ENCODE assay signal across 9 cellular contexts in the genomic region with DNA sequence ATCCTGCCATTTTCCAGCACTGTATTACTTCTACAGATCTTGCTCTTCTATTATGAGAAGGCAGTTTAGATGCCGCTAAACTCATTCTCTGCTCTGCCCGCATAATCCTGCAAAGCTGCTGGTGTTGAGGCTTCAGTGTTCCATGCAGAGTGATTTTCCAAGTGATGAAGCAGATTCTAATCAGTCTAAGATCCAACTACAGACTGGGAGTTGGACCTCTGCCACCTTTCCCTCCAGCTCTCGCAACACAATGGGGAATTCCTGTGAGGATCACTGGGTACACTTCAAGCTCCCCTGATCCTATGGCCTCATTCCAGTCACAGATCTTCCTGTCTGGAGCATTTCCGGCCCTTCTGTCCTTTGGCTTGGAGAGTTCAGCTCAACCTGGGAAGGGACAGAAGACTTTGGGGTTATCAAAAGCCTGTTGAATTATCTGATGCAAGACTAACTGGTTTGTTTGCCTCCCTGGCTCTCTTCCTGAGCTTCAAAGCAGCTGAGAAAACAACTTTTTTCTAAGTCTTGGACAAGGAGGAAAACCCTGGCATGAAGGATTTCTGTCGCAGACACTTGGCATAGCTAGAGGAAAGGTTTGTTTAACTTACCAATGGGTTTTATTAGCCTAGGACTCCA.
DNase-seq lines count a peak whose midpoint lies in the region; ATAC-seq and TF ChIP-seq lines count a peak whose summit lies in the region.
"Had no signal": no experiment of that assay in that cellular context is flagged by ENCODE, and none has a peak within 500 bp of the region (broad histone marks: within the 10 kb centered on the region; RNA-seq: fewer than 3 reads in every experiment).

No MANE protein-coding gene starts in this region.

- peaks cover 2 to 3% of the 10 kb centered on the region in 2 donors for H3K9me3 Mint-ChIP-seq in activated naive CD4-positive, alpha-beta T cell treated with anti-CD3 and anti-CD28 coated beads, Interleukin-2, amount 50 U/mL, for 72 hours

- DNase-seq in AG09309 (ENCODE audit: low read depth) (peak; percentile 74), NCI-H1092 (lab: John Stamatoyannopoulos, UW) (peak; percentile 60), dermis microvascular lymphatic vessel endothelial cell (ENCODE audit: low read depth in 2 of 2) (peak; percentile 72 to 98), T-helper 17 cell (no peak), cortex of kidney (lab: John Stamatoyannopoulos, UW) (no peak)
- DNase-seq in activated naive CD4-positive, alpha-beta T cell treated with anti-CD3 and anti-CD28 coated beads, Interleukin-2, amount 50 U/mL, for 72 hours (ENCODE audit: low spot score in 2 of 2) = no peak
- DNase-seq: activated CD4-positive, alpha-beta memory T cell treated with anti-CD3 and anti-CD28 coated beads for 36 hours had no signal

- peaks cover 2% of the 10 kb centered on the region for H3K4me1 Mint-ChIP-seq in T-helper 17 cell

- H3K27ac ChIP-seq in muscle layer of duodenum (ENCODE audit: low read length) = peak overlapping the region; percentile 26

- peaks cover 8 to 9% of the 10 kb centered on the region in 2 donors for H3K4me1 ChIP-seq in muscle layer of duodenum (ENCODE audit: control insufficient read depth in 1 of 2, insufficient read depth in 2 of 2, low read length in 2 of 2)

- no peaks in the 10 kb centered on the region for H3K36me3 ChIP-seq in muscle layer of duodenum (ENCODE audit: control insufficient read depth in 1 of 2, insufficient read depth in 2 of 2, low read length in 2 of 2)

- H3K27me3 ChIP-seq in muscle layer of duodenum (ENCODE audit: low read depth, low read length) = no peaks in the 10 kb centered on the region

- H3K36me3 Mint-ChIP-seq in T-helper 17 cell (ENCODE audit: low read depth) = no peaks in the 10 kb centered on the region
- H3K36me3 Mint-ChIP-seq in activated naive CD4-positive, alpha-beta T cell treated with anti-CD3 and anti-CD28 coated beads, Interleukin-2, amount 50 U/mL, for 72 hours = peaks cover 10 to 11% of the 10 kb centered on the region in 2 donors

- no peak for TF ChIP-seq CTCF in AG09309 (IDR thresholded peaks at IDR 0.05; ENCODE audit: control insufficient read depth, insufficient read depth, low read depth, low read length, missing control alignments)

- H3K9me3 ChIP-seq in muscle layer of duodenum (ENCODE audit: control insufficient read depth in 1 of 2, low read length in 2 of 2) (peaks cover 5 to 10% of the 10 kb centered on the region in 2 donors), T-helper 17 cell (ENCODE audit: control insufficient read depth, low read length, poor library complexity, severe bottlenecking) (no peaks in the 10 kb centered on the region)

- ATAC-seq in T-helper 17 cell = no peak
- ATAC-seq in GM21515 (IDR thresholded peaks at IDR 0.05; ENCODE audit: unreplicated experiment) = no peak
- ATAC-seq in activated naive CD4-positive, alpha-beta T cell treated with anti-CD3 and anti-CD28 coated beads, Interleukin-2, amount 50 U/mL, for 72 hours = no peak

- H3K4me3 ChIP-seq in AG09309 (ENCODE audit: control insufficient read depth, low read depth, low read length) = no peak overlapping the region
- no peak overlapping the region for H3K4me3 ChIP-seq in muscle layer of duodenum (ENCODE audit: low read depth in 1 of 2, low read length in 2 of 2)

- no peaks in the 10 kb centered on the region for H3K27me3 Mint-ChIP-seq in T-helper 17 cell
- H3K27me3 Mint-ChIP-seq: activated CD4-positive, alpha-beta memory T cell treated with anti-CD3 and anti-CD28 coated beads for 36 hours had no signal

- no peak overlapping the region for H3K4me3 Mint-ChIP-seq in T-helper 17 cell
- H3K4me3 Mint-ChIP-seq: activated CD4-positive, alpha-beta memory T cell treated with anti-CD3 and anti-CD28 coated beads for 36 hours had no signal

- H3K27ac Mint-ChIP-seq in T-helper 17 cell = no peak overlapping the region
- no peak overlapping the region for H3K27ac Mint-ChIP-seq in activated naive CD4-positive, alpha-beta T cell treated with anti-CD3 and anti-CD28 coated beads, Interleukin-2, amount 50 U/mL, for 72 hours
- H3K27ac Mint-ChIP-seq: activated CD4-positive, alpha-beta memory T cell treated with anti-CD3 and anti-CD28 coated beads for 36 hours had no signal

Comparison
In these comparisons a context has a peak if more than half of its experiments do, and no peak if none do; other contexts are left out.
1. DNase-seq: peak in AG09309 (single experiment), NCI-H1092 (single experiment) and dermis microvascular lymphatic vessel endothelial cell (2 of 2); none in T-helper 17 cell (0 of 3), activated naive CD4-positive, alpha-beta T cell treated with anti-CD3 and anti-CD28 coated beads, Interleukin-2, amount 50 U/mL, for 72 hours (0 of 2) and cortex of kidney (single experiment).